ENCODE assay signal across 10 cellular contexts in genomic region chr10:25934673-25935139, GRCh38. TPM values are rescaled to one million over a fixed set of nuclear protein-coding genes. Genes with fewer than 3 reads are reported as not detected.
DNase-seq lines count a peak whose midpoint lies in the region; ATAC-seq, FAIRE-seq and TF ChIP-seq lines count a peak whose summit lies in the region.
"Had no signal": no experiment of that assay in that cellular context is flagged by ENCODE, and none has a peak within 500 bp of the region (broad histone marks: within the 10 kb centered on the region; RNA-seq: fewer than 3 reads in every experiment).

No MANE protein-coding gene starts in this region.

- DNase-seq in Caki2 (ENCODE audit: low read depth) (peak; percentile 65), Peyer's patch (no peak), UCSD-AML1 (lab: John Stamatoyannopoulos, UW; ENCODE audit: unreplicated experiment) (no peak), GM19239 (ENCODE audit: insufficient read length, low spot score) (no peak), AG08395 (ENCODE audit: low spot score) (no peak)
- peak; percentile 6 for DNase-seq in stimulated activated CD4-positive, alpha-beta T cell treated with anti-CD3 and anti-CD28 coated beads, Interleukin-4, amount 100 ng/mL, for 1 hour

- H3K4me1 ChIP-seq in Peyer's patch: peaks cover 0 to 5% (median 0%) of the 10 kb centered on the region in 4 donors

- H3K4me3 ChIP-seq in Peyer's patch: peak overlapping the region; percentile 16 to 34 (median 30)
- H3K4me3 ChIP-seq in iPS-11a (ENCODE audit: low read depth, low read length): peak overlapping the region; percentile 59

- TF ChIP-seq CTCF in Peyer's patch (IDR thresholded peaks at IDR 0.05): no peak

- TF ChIP-seq POLR2A in Peyer's patch (IDR thresholded peaks at IDR 0.05): no peak

- ATAC-seq in GM21390 (IDR thresholded peaks at IDR 0.05; ENCODE audit: unreplicated experiment): peak; percentile 57

- H3K9me3 ChIP-seq in Peyer's patch: no peaks in the 10 kb centered on the region

- H3K36me3 ChIP-seq in Peyer's patch: no peaks in the 10 kb centered on the region

- H3K27ac ChIP-seq in Peyer's patch: no peak overlapping the region
- H3K27ac ChIP-seq: HL-60 had no signal

- no peak for FAIRE-seq in GM19239 (lab: Jason Lieb, UNC)
- FAIRE-seq: colon had no signal

- in situ Hi-C loops in Caki2 (cut with HindIII; ENCODE audit: low pct_unique_long_range_greater_than_20kb, low sequenced_read_pairs): no loop called here

- peaks cover 0 to 6% of the 10 kb centered on the region in 2 donors for H3K27me3 ChIP-seq in Peyer's patch

RNA-seq across cellular contexts. Expression of gene MYO3A, which starts 0.7 kb away (rescaled TPM):
- 4.5 TPM in 2 replicates for total RNA-seq in Caki2 (2014; rRNA removed; shearing (Covaris generic); ENCODE audit: low replicate concordance)
- 1 to 10 TPM in 1 of 4 donors, under 1 TPM in 1, not detected in 2; 0.13 to 1.7 TPM for total RNA-seq in Peyer's patch

Comparison
In these comparisons a context has a peak if more than half of its experiments do, and no peak if none do; other contexts are left out.
1. DNase-seq: peak in Caki2 (single experiment) and stimulated activated CD4-positive, alpha-beta T cell treated with anti-CD3 and anti-CD28 coated beads, Interleukin-4, amount 100 ng/mL, for 1 hour (single experiment); none in Peyer's patch (0 of 3), UCSD-AML1 (single experiment), GM19239 (single experiment) and AG08395 (single experiment).